ENCODE assay signal across 20 cellular contexts in the genomic region with DNA sequence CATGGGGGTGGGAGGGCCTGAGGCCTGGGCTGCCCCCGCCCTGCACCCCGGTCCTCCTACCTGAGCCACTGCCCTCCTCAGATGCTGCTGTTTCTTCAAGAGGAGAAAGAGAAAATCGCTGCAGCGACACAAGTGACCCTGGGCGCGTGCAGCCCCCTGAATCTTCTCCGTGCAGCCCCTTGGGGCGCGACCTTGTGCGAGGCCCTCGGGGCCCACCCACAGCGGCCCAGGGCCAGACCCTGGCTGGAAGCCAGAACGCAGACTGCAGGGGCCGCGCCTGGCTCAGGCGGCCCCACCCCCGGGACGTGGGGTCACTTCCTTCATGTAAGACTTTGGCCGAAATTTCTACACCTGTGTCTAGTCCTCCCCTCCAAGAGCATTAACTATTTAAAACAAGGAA. TPM values are rescaled to one million over a fixed set of nuclear protein-coding genes. Genes with fewer than 3 reads are reported as not detected.
DNase-seq lines count a peak whose midpoint lies in the region; ATAC-seq, FAIRE-seq and TF ChIP-seq lines count a peak whose summit lies in the region.
"Had no signal": no experiment of that assay in that cellular context is flagged by ENCODE, and none has a peak within 500 bp of the region (broad histone marks: within the 10 kb centered on the region; RNA-seq: fewer than 3 reads in every experiment).

No MANE protein-coding gene starts in this region.

- H3K4me3 ChIP-seq in A673 (ENCODE audit: low read depth, low read length, poor library complexity, severe bottlenecking): no peak overlapping the region
- no peak overlapping the region for H3K4me3 ChIP-seq in HCT116 (replicated peaks in 1 of 2; ENCODE audit: low read depth in 1 of 2, low read length in 2 of 2)
- H3K4me3 ChIP-seq in K562: no peak overlapping the region
- H3K4me3 ChIP-seq in trophoblast cell (ENCODE audit: low read depth, low read length): no peak overlapping the region
- H3K4me3 ChIP-seq: BLaER1 treated with 17β-estradiol and CSF1 and Interleukin-3, amounts not matched to agents 10 nM and 100 nM; GM23338 had no signal

- no peak overlapping the region for H2BK12ac ChIP-seq in trophoblast cell (ENCODE audit: low read length)

- no peak for TF ChIP-seq POLR2A in HCT116 (IDR thresholded peaks at IDR 0.05; ENCODE audit: borderline replicate concordance, extremely low read depth, insufficient read depth, insufficient read length)
- TF ChIP-seq POLR2A in K562 (conservative IDR thresholded peaks at IDR 0.05): no peak

- H3K9me2 ChIP-seq in HCT116 (ENCODE audit: insufficient read depth): no peaks in the 10 kb centered on the region

- no peaks in the 10 kb centered on the region for H3K4me1 Mint-ChIP-seq in activated CD4-positive, alpha-beta T cell treated with anti-CD3 and anti-CD28 coated beads, Interleukin-2, amount 10 ng/mL, durations not matched to agents 7 days and 5 days
- H3K4me1 Mint-ChIP-seq: B cell, GM23338 had no signal

- no peaks in the 10 kb centered on the region for H3K4me1 ChIP-seq in A673 (ENCODE audit: insufficient read depth, low read length, poor library complexity, severe bottlenecking)
- H3K4me1 ChIP-seq in HCT116 (ENCODE audit: control insufficient read depth in 1 of 2, insufficient read depth in 2 of 2, low read length in 2 of 2): no peaks in the 10 kb centered on the region
- H3K4me1 ChIP-seq in K562 (replicated peaks in 1 of 2; ENCODE audit: control insufficient read depth in 2 of 2, insufficient read depth in 2 of 2, low read length in 2 of 2): peaks cover 4 to 42% of the 10 kb centered on the region in 2 experiments; a peak in 4 of 5 replicates
- H3K4me1 ChIP-seq in trophoblast cell (ENCODE audit: control insufficient read depth in 1 of 2, insufficient read depth in 2 of 2, low read length in 2 of 2): peaks cover 9 to 11% of the 10 kb centered on the region in 2 experiments

- H3K9ac ChIP-seq in HCT116 (ENCODE audit: low read length) (no peak overlapping the region), K562 (ENCODE audit: insufficient read depth in 1 of 2, low read depth in 2 of 2, low read length in 2 of 2) (peak overlapping the region in 1 of 2 experiments; percentile 17; a peak in 1 of 4 replicates), trophoblast cell (ENCODE audit: low read length) (no peak overlapping the region)
- H3K9ac ChIP-seq: BLaER1 treated with 17β-estradiol and CSF1 and Interleukin-3, amounts not matched to agents 10 nM and 100 nM; KMS-11 had no signal

- DNase-seq in A673 (ENCODE audit: low spot score) (no peak), HCT116 (ENCODE audit: low read depth, low spot score) (no peak), K562 (ENCODE audit: extremely low read depth in 1 of 4, low spot score in 3 of 4) (no peak), trophoblast cell (no peak), cerebellar cortex (ENCODE audit: low spot score) (no peak)
- no peak for DNase-seq in activated CD4-positive, alpha-beta T cell treated with anti-CD3 and anti-CD28 coated beads, Interleukin-2, amount 10 ng/mL, durations not matched to agents 7 days and 5 days
- DNase-seq: 8988T, DMS79 treated with DMSO at 0.1 percent for 48 hours, GF-D8, H7 had no signal

- H3K4me2 ChIP-seq in HCT116 (ENCODE audit: low read length) (no peak overlapping the region), K562 (ENCODE audit: insufficient read depth, low read length) (no peak overlapping the region), trophoblast cell (ENCODE audit: low read length) (no peak overlapping the region)
- H3K4me2 ChIP-seq: BLaER1 treated with 17β-estradiol and CSF1 and Interleukin-3, amounts not matched to agents 10 nM and 100 nM; GM23338; KMS-11 had no signal

- no peak overlapping the region for H2BK5ac ChIP-seq in trophoblast cell (ENCODE audit: low read depth, low read length, poor library complexity)

- TF ChIP-seq CTCF in A673 (conservative IDR thresholded peaks at IDR 0.05; ENCODE audit: low read depth, low read length): no peak
- TF ChIP-seq CTCF in HCT116 (IDR thresholded peaks at IDR 0.05 in 2 of 3, conservative IDR thresholded peaks at IDR 0.05 in 1 of 3; ENCODE audit: borderline replicate concordance in 1 of 3, insufficient read depth in 1 of 3, low read depth in 2 of 3, low read length in 2 of 3): no peak
- no peak for TF ChIP-seq CTCF in K562 (IDR thresholded peaks at IDR 0.05 in 2 of 3, conservative IDR thresholded peaks at IDR 0.05 in 1 of 3; ENCODE audit: insufficient read depth in 2 of 3, low read depth in 1 of 3, low read length in 3 of 3)

- H2AFZ ChIP-seq in HCT116 (ENCODE audit: low read depth, low read length, poor library complexity, severe bottlenecking) (no peak overlapping the region), K562 (ENCODE audit: low read depth, low read length) (no peak overlapping the region), trophoblast cell (ENCODE audit: insufficient read depth, low read length, poor library complexity) (no peak overlapping the region)
- H2AFZ ChIP-seq: GM23338 had no signal

- peak overlapping the region; percentile 21 for H4K91ac ChIP-seq in trophoblast cell (ENCODE audit: low read depth, low read length)

- no peak overlapping the region for H2BK120ac ChIP-seq in trophoblast cell (ENCODE audit: insufficient read depth, low read length, poor library complexity)

- H3K9me3 Mint-ChIP-seq in activated CD4-positive, alpha-beta T cell treated with anti-CD3 and anti-CD28 coated beads, Interleukin-2, amount 10 ng/mL, durations not matched to agents 7 days and 5 days: no peaks in the 10 kb centered on the region
- H3K9me3 Mint-ChIP-seq: CD8-positive, alpha-beta T cell; GM23338 had no signal

- WGBS in K562 (ENCODE audit: insufficient coverage, low coverage, missing lambda C conversion rate): 100% methylated on average over 2 of the region's 19 CpGs
- WGBS in trophoblast cell (ENCODE audit: extremely low coverage, insufficient coverage, insufficient read length): no CpG with 5 or more reads among the region's 19 CpGs

- no peak for FAIRE-seq in K562 (lab: Jason Lieb, UNC)
- FAIRE-seq: D721Med, GM19239, HepG2 had no signal

- H3K18ac ChIP-seq in trophoblast cell (ENCODE audit: low read length): no peak overlapping the region

- no peak overlapping the region for H3K4me3 Mint-ChIP-seq in activated CD4-positive, alpha-beta T cell treated with anti-CD3 and anti-CD28 coated beads, Interleukin-2, amount 10 ng/mL, durations not matched to agents 7 days and 5 days
- H3K4me3 Mint-ChIP-seq: B cell; CD8-positive, alpha-beta T cell; GM23338 had no signal

- H4K8ac ChIP-seq in trophoblast cell (ENCODE audit: low read depth, low read length): no peak overlapping the region

- no peak for TF ChIP-seq RAD21 in HCT116 (IDR thresholded peaks at IDR 0.05; ENCODE audit: low read depth)
- no peak for TF ChIP-seq RAD21 in K562 (CRISPR knock-in tag; conservative IDR thresholded peaks at IDR 0.05 in 1 of 2, IDR thresholded peaks at IDR 0.05 in 1 of 2)

- H3K14ac ChIP-seq in trophoblast cell (ENCODE audit: low read length): no peak overlapping the region

- BruUV-seq in A673 (replicated peaks; lab: Mats Ljungman, UMichigan): TSS peak; percentile 48
- TSS peak; percentile 59 for BruUV-seq in HCT116 (replicated peaks; lab: Mats Ljungman, UMichigan)
- BruUV-seq in K562 (replicated peaks; lab: Mats Ljungman, UMichigan): TSS peak; percentile 68

- no peaks in the 10 kb centered on the region for H4K20me1 ChIP-seq in HCT116 (ENCODE audit: insufficient read depth)
- 0 out of 2 replicates have a peak, but pooled peaks cover 5% of the 10 kb centered on the region for H4K20me1 ChIP-seq in K562 (replicated peaks; ENCODE audit: control insufficient read depth, insufficient read depth, low read length)

- no peak for TF ChIP-seq EP300 in K562 (IDR thresholded peaks at IDR 0.05; ENCODE audit: low read length)

- intact Hi-C loops in A673 (cut with micrococcal nuclease; ENCODE audit: unreplicated experiment): no loop called here
- intact Hi-C loops in HCT116 (cut with micrococcal nuclease): no loop called here
- intact Hi-C loops in K562 (cut with micrococcal nuclease): no loop called here

- no peaks in the 10 kb centered on the region for H3K79me1 ChIP-seq in trophoblast cell (ENCODE audit: low read length)

- H3K79me2 ChIP-seq in HCT116 (ENCODE audit: insufficient read depth, low read length) (peaks cover 19% of the 10 kb centered on the region; the same call in 1 of the 2 replicates), K562 (ENCODE audit: control insufficient read depth, insufficient read depth, low read length) (peaks cover 22% of the 10 kb centered on the region), trophoblast cell (ENCODE audit: control insufficient read depth, insufficient read depth, low read length, poor library complexity) (no peaks in the 10 kb centered on the region)

- H2AK5ac ChIP-seq in trophoblast cell (ENCODE audit: low read length): no peak overlapping the region

- H3K27me3 Mint-ChIP-seq in activated CD4-positive, alpha-beta T cell treated with anti-CD3 and anti-CD28 coated beads, Interleukin-2, amount 10 ng/mL, durations not matched to agents 7 days and 5 days: no peaks in the 10 kb centered on the region
- H3K27me3 Mint-ChIP-seq: B cell had no signal

- no peak overlapping the region for H3K27ac Mint-ChIP-seq in activated CD4-positive, alpha-beta T cell treated with anti-CD3 and anti-CD28 coated beads, Interleukin-2, amount 10 ng/mL, durations not matched to agents 7 days and 5 days
- H3K27ac Mint-ChIP-seq: B cell; CD8-positive, alpha-beta T cell; GM23338 had no signal

- CTCF ChIA-PET in A673 (lab: Charles Lee): no interaction called here
- CTCF ChIA-PET in HCT116 (lab: Charles Lee): no interaction called here
- CTCF ChIA-PET in K562 (lab: Yijun Ruan, JAX; ENCODE audit: low intra/inter-chr PET ratio): no interaction called here
- CTCF ChIA-PET in activated CD4-positive, alpha-beta T cell treated with anti-CD3 and anti-CD28 coated beads, Interleukin-2, amount 10 ng/mL, durations not matched to agents 7 days and 5 days (lab: Charles Lee): interaction anchor here (1.3 kb wide), 1 partner anchor 9 kb away, joined by 3 read pairs; no protein-coding TSS in a partner anchor

- H3K27ac ChIP-seq in A673 (ENCODE audit: low read depth, low read length, poor library complexity, severe bottlenecking) (no peak overlapping the region), HCT116 (ENCODE audit: low read depth, low read length) (no peak overlapping the region), K562 (ENCODE audit: extremely low read depth, low read depth, low read length) (no peak overlapping the region), trophoblast cell (ENCODE audit: low read depth, low read length) (no peak overlapping the region)
- H3K27ac ChIP-seq: BLaER1 treated with 17β-estradiol and CSF1 and Interleukin-3, amounts not matched to agents 10 nM and 100 nM; KMS-11 had no signal

- no peak overlapping the region for H3K4ac ChIP-seq in trophoblast cell (ENCODE audit: low read depth, low read length)

- no peak overlapping the region for H4K12ac ChIP-seq in trophoblast cell (ENCODE audit: low read depth, low read length)

- H3K36me3 ChIP-seq in A673 (ENCODE audit: insufficient read depth, low read length, poor library complexity, severe bottlenecking): peaks cover 60% of the 10 kb centered on the region
- peaks cover 4 to 16% of the 10 kb centered on the region in 2 experiments; a peak in 2 of 4 replicates for H3K36me3 ChIP-seq in HCT116 (ENCODE audit: control insufficient read depth in 1 of 2, insufficient read depth in 2 of 2, low read length in 2 of 2)
- peaks cover 78% of the 10 kb centered on the region; the same call in 2 of the 3 replicates for H3K36me3 ChIP-seq in K562 (ENCODE audit: control insufficient read depth, insufficient read depth, low read length)
- H3K36me3 ChIP-seq in trophoblast cell (ENCODE audit: control insufficient read depth in 1 of 2, insufficient read depth in 2 of 2, low read length in 2 of 2): peaks cover 68 to 70% of the 10 kb centered on the region in 2 experiments

- H3K23ac ChIP-seq in trophoblast cell (ENCODE audit: low read length): no peak overlapping the region

- POLR2A ChIA-PET in A673 (lab: Charles Lee; ENCODE audit: low non-redundant PET) (no interaction called here), HCT116 (lab: Charles Lee) (no interaction called here), K562 (lab: Yijun Ruan, JAX) (no interaction called here)
- POLR2A ChIA-PET in activated CD4-positive, alpha-beta T cell treated with anti-CD3 and anti-CD28 coated beads, Interleukin-2, amount 10 ng/mL, durations not matched to agents 7 days and 5 days (lab: Charles Lee): no interaction called here

- H3K27me3 ChIP-seq in A673 (replicated peaks; ENCODE audit: insufficient read depth, low read depth, low read length, poor library complexity) (no peaks in the 10 kb centered on the region), HCT116 (ENCODE audit: insufficient read depth, low read length) (no peaks in the 10 kb centered on the region), K562 (ENCODE audit: control insufficient read depth in 2 of 2, insufficient read depth in 2 of 2, low read length in 2 of 2) (no peaks in the 10 kb centered on the region), trophoblast cell (ENCODE audit: insufficient read depth, low read length) (no peaks in the 10 kb centered on the region)
- H3K27me3 ChIP-seq: BLaER1 treated with 17β-estradiol and CSF1 and Interleukin-3, amounts not matched to agents 10 nM and 100 nM had no signal

- no peaks in the 10 kb centered on the region for H3K9me1 ChIP-seq in K562 (ENCODE audit: control insufficient read depth, insufficient read depth, low read length)

- H3K36me3 Mint-ChIP-seq in activated CD4-positive, alpha-beta T cell treated with anti-CD3 and anti-CD28 coated beads, Interleukin-2, amount 10 ng/mL, durations not matched to agents 7 days and 5 days (ENCODE audit: low read depth): peaks cover 17% of the 10 kb centered on the region

- in situ Hi-C loops in K562 (cut with MboI): no loop called here

- no peaks in the 10 kb centered on the region for H3K9me3 ChIP-seq in A673 (ENCODE audit: low read depth, low read length, poor library complexity, severe bottlenecking)
- H3K9me3 ChIP-seq in HCT116 (ENCODE audit: control insufficient read depth in 1 of 2, insufficient read depth in 1 of 2, low read depth in 1 of 2, low read length in 2 of 2): no peaks in the 10 kb centered on the region
- H3K9me3 ChIP-seq in K562 (replicated peaks; ENCODE audit: control insufficient read depth, insufficient read depth, low read depth, low read length): no peaks in the 10 kb centered on the region
- no peaks in the 10 kb centered on the region for H3K9me3 ChIP-seq in trophoblast cell (ENCODE audit: insufficient read depth, low read depth, low read length)
- H3K9me3 ChIP-seq: BLaER1 treated with 17β-estradiol and CSF1 and Interleukin-3, amounts not matched to agents 10 nM and 100 nM had no signal

- RAD21 ChIA-PET in HCT116 (lab: Charles Lee; ENCODE audit: low non-redundant PET in 1 of 2, low total read pairs in 2 of 2, uncharacterized antibody in 2 of 2, unreplicated experiment in 2 of 2): no interaction called here

- ATAC-seq in HCT116 (no peak), K562 (no peak), GM21825 (IDR thresholded peaks at IDR 0.05; ENCODE audit: unreplicated experiment) (no peak), GM19395 (IDR thresholded peaks at IDR 0.05; ENCODE audit: unreplicated experiment) (no peak)
- ATAC-seq: CD8-positive, alpha-beta T cell; HepG2 had no signal

RNA-seq across cellular contexts. Expression of gene BTBD2, which starts 35.4 kb away (rescaled TPM):
- total RNA-seq in A673 (2021): 91.7 and 110 TPM in 2 replicates
- 112 TPM for total RNA-seq in HCT116 (2021; ENCODE audit: unreplicated experiment)
- polyA plus RNA-seq in HCT116 (2012): 136 and 158 TPM in 2 replicates
- total RNA-seq in K562 (2011; cell fraction: chromatin; rRNA removed; ENCODE audit: low replicate concordance): 7.3 and 29.0 TPM in 2 replicates
- total RNA-seq in K562 (2011; cell fraction: nucleolus; rRNA removed): 16.4 and 17.0 TPM in 2 replicates
- 14.3 and 16.7 TPM in 2 replicates for total RNA-seq in K562 (2011; cell fraction: nucleoplasm; rRNA removed)
- 5.6 and 8.1 TPM in 2 replicates for total RNA-seq in K562 (2014; rRNA removed)
- total RNA-seq in K562 (2014; rRNA removed; fragmentation: Illumina TruSeq; extraction: Trizol): 1.5 and 2.0 TPM in 2 replicates
- 6.4 and 6.9 TPM in 2 replicates for total RNA-seq in K562 (2015; rRNA removed; fragmentation: Illumina TruSeq; extraction: Trizol)
- total RNA-seq in K562 (2021): 13.3 and 15.6 TPM in 2 replicates
- polyA plus RNA-seq in K562 (2011; rRNA removed): 10.2 and 30.9 TPM in 2 replicates
- 21.5 and 25.6 TPM in 2 replicates for polyA plus RNA-seq in K562 (2011; cell fraction: cytosol; rRNA removed)
- 21.2 and 25.9 TPM in 2 replicates for polyA plus RNA-seq in K562 (2011; cell fraction: nucleus; rRNA removed)
- polyA plus RNA-seq in K562 (2012): 18.5 and 62.5 TPM in 2 replicates
- 7.4 and 11.0 TPM in 2 replicates for polyA plus RNA-seq in K562 (2014; fragmentation: Illumina TruSeq; extraction: Trizol)
- under 1 TPM; 0.10 to 0.28 TPM for polyA plus RNA-seq in K562 (2014; fragmentation: Nextera tagmentation; extraction: Ambion mirVana)
- 9.6 TPM in 2 replicates for polyA plus RNA-seq in K562 (2014; rRNA removed)
- polyA minus RNA-seq in K562 (2011; rRNA and poly(A)+ RNA removed): 4.1 and 4.9 TPM in 2 replicates
- 15.5 and 42.0 TPM in 2 replicates for polyA minus RNA-seq in K562 (2011; cell fraction: cytosol; rRNA and poly(A)+ RNA removed)
- 5.9 and 11.9 TPM in 2 replicates for polyA minus RNA-seq in K562 (2011; cell fraction: nucleus; rRNA and poly(A)+ RNA removed)
- 43.8 and 44.5 TPM in 2 replicates for polyA plus RNA-seq in trophoblast cell (2013)
- 10 to 100 TPM; 61.3 to 66.3 TPM for total RNA-seq in activated CD4-positive, alpha-beta T cell treated with anti-CD3 and anti-CD28 coated beads, Interleukin-2, amount 10 ng/mL, durations not matched to agents 7 days and 5 days

RNA-seq across cellular contexts. Expression of gene CSNK1G2, which starts 39.1 kb away (rescaled TPM):
- 108 and 118 TPM in 2 replicates for total RNA-seq in A673 (2021)
- 97.9 TPM for total RNA-seq in HCT116 (2021; ENCODE audit: unreplicated experiment)
- 90.6 and 114 TPM in 2 replicates for polyA plus RNA-seq in HCT116 (2012)
- 59.6 and 151 TPM in 2 replicates for total RNA-seq in K562 (2011; cell fraction: chromatin; rRNA removed; ENCODE audit: low replicate concordance)
- total RNA-seq in K562 (2011; cell fraction: nucleolus; rRNA removed): 123 and 129 TPM in 2 replicates
- 43.4 and 57.3 TPM in 2 replicates for total RNA-seq in K562 (2011; cell fraction: nucleoplasm; rRNA removed)
- 105 and 124 TPM in 2 replicates for total RNA-seq in K562 (2014; rRNA removed)
- 9.8 and 25.1 TPM in 2 replicates for total RNA-seq in K562 (2014; rRNA removed; fragmentation: Illumina TruSeq; extraction: Trizol)
- total RNA-seq in K562 (2015; rRNA removed; fragmentation: Illumina TruSeq; extraction: Trizol): 60.4 and 66.9 TPM in 2 replicates
- total RNA-seq in K562 (2021): 91.3 and 95.8 TPM in 2 replicates
- 49.5 and 66.2 TPM in 2 replicates for polyA plus RNA-seq in K562 (2011; rRNA removed)
- polyA plus RNA-seq in K562 (2011; cell fraction: cytosol; rRNA removed): 72.0 and 157 TPM in 2 replicates
- 308 and 494 TPM in 2 replicates for polyA plus RNA-seq in K562 (2011; cell fraction: nucleus; rRNA removed)
- 84.6 and 108 TPM in 2 replicates for polyA plus RNA-seq in K562 (2012)
- 45.2 and 91.1 TPM in 2 replicates for polyA plus RNA-seq in K562 (2014; fragmentation: Illumina TruSeq; extraction: Trizol)
- under 1 TPM; 0.48 to 0.72 TPM for polyA plus RNA-seq in K562 (2014; fragmentation: Nextera tagmentation; extraction: Ambion mirVana)
- 119 and 126 TPM in 2 replicates for polyA plus RNA-seq in K562 (2014; rRNA removed)
- 12.4 and 27.0 TPM in 2 replicates for polyA minus RNA-seq in K562 (2011; rRNA and poly(A)+ RNA removed)
- polyA minus RNA-seq in K562 (2011; cell fraction: cytosol; rRNA and poly(A)+ RNA removed): 53.7 and 53.8 TPM in 2 replicates
- polyA minus RNA-seq in K562 (2011; cell fraction: nucleus; rRNA and poly(A)+ RNA removed): 33.9 and 35.9 TPM in 2 replicates
- polyA plus RNA-seq in trophoblast cell (2013): 92.2 and 93.2 TPM in 2 replicates
- total RNA-seq in activated CD4-positive, alpha-beta T cell treated with anti-CD3 and anti-CD28 coated beads, Interleukin-2, amount 10 ng/mL, durations not matched to agents 7 days and 5 days: 100 to 1,000 TPM; 112 to 119 TPM
